ENCODE assay signal across 18 cellular contexts in genomic region chr2:189372688-189373257, GRCh38.
DNase-seq lines count a peak whose midpoint lies in the region; ATAC-seq, FAIRE-seq and TF ChIP-seq lines count a peak whose summit lies in the region.
"Had no signal": no experiment of that assay in that cellular context is flagged by ENCODE, and none has a peak within 500 bp of the region (broad histone marks: within the 10 kb centered on the region; RNA-seq: fewer than 3 reads in every experiment).

No MANE protein-coding gene starts in this region.

- H3K27me3 ChIP-seq in bronchial epithelial cell (ENCODE audit: control insufficient read depth, insufficient read depth, low read length) = no peaks in the 10 kb centered on the region

- FAIRE-seq in bronchial epithelial cell (lab: Jason Lieb, UNC) = no peak
- FAIRE-seq: GM19239 had no signal

- no peak for TF ChIP-seq CTCF in bronchial epithelial cell (IDR thresholded peaks at IDR 0.05; ENCODE audit: insufficient read depth, low read length, severe bottlenecking)

- no peak overlapping the region for H3K27ac Mint-ChIP-seq in activated naive CD4-positive, alpha-beta T cell treated with anti-CD3 and anti-CD28 coated beads, Interleukin-2, amount 50 U/mL, for 72 hours
- H3K27ac Mint-ChIP-seq: CD4-positive, alpha-beta T cell had no signal

- no peak overlapping the region for H3K4me3 ChIP-seq in bronchial epithelial cell (ENCODE audit: low read depth, low read length)

- DNase-seq in OCI-M1 (lab: John Stamatoyannopoulos, UW) (peak; percentile 10), bronchial epithelial cell (ENCODE audit: low read depth) (peak; percentile 67), fibroblast of peridontal ligament (ENCODE audit: extremely low read depth) (peak; percentile 50), KG1 (lab: John Stamatoyannopoulos, UW) (no peak), erythroblast (lab: John Stamatoyannopoulos, UW) (no peak)
- DNase-seq in activated naive CD4-positive, alpha-beta T cell treated with anti-CD3 and anti-CD28 coated beads, Interleukin-2, amount 50 U/mL, for 72 hours (ENCODE audit: low spot score in 2 of 2) = no peak
- DNase-seq: Caco-2; CD4-positive, alpha-beta T cell; GF-D8; GOT3; NCI-H1105 treated with DMSO at 0.1 percent for 48 hours; NCI-H1694 treated with DMSO at 0.1 percent for 48 hours; NCI-H510A; NCI-H748 treated with DMSO at 0.1 percent for 48 hours; NK-92 treated with Interleukin-12 subunit alpha and Interleukin-12 subunit beta, amount 100 ng/mL, for 24 hours had no signal

- H3K36me3 ChIP-seq in bronchial epithelial cell (ENCODE audit: control insufficient read depth, insufficient read depth, low read length) = no peaks in the 10 kb centered on the region

- ATAC-seq in activated naive CD4-positive, alpha-beta T cell treated with anti-CD3 and anti-CD28 coated beads, Interleukin-2, amount 50 U/mL, for 72 hours = no peak
- ATAC-seq in GM21825 (IDR thresholded peaks at IDR 0.05; ENCODE audit: unreplicated experiment) = no peak
- ATAC-seq: Right ventricle myocardium inferior had no signal

- H3K36me3 Mint-ChIP-seq in activated naive CD4-positive, alpha-beta T cell treated with anti-CD3 and anti-CD28 coated beads, Interleukin-2, amount 50 U/mL, for 72 hours = no peaks in the 10 kb centered on the region

- TF ChIP-seq POLR2A in erythroblast (IDR thresholded peaks at IDR 0.05; ENCODE audit: low read length) = no peak

- no peaks in the 10 kb centered on the region for H3K9me3 Mint-ChIP-seq in activated naive CD4-positive, alpha-beta T cell treated with anti-CD3 and anti-CD28 coated beads, Interleukin-2, amount 50 U/mL, for 72 hours
- H3K9me3 Mint-ChIP-seq: CD4-positive, alpha-beta T cell had no signal

Comparison
In these comparisons a context has a peak if more than half of its experiments do, and no peak if none do; other contexts are left out.
1. DNase-seq: peak in OCI-M1 (single experiment), bronchial epithelial cell (single experiment) and fibroblast of peridontal ligament (single experiment); none in KG1 (single experiment), activated naive CD4-positive, alpha-beta T cell treated with anti-CD3 and anti-CD28 coated beads, Interleukin-2, amount 50 U/mL, for 72 hours (0 of 2) and erythroblast (0 of 2).